In genomic region chr3:21330293-21330692, GRCh38 we compare ENCODE assay signal across 8 cellular contexts.
DNase-seq lines count a peak whose midpoint lies in the region; ATAC-seq and TF ChIP-seq lines count a peak whose summit lies in the region.

No MANE protein-coding gene starts in this region.

- H4K20me1 ChIP-seq in KMS-11 (ENCODE audit: insufficient read depth): no peaks in the 10 kb centered on the region

- H3K79me2 ChIP-seq in KMS-11 (ENCODE audit: insufficient read depth, low read depth): no peaks in the 10 kb centered on the region

- in situ Hi-C loops in GM13977 (cut with MboI; ENCODE audit: low pct_unique_long_range_greater_than_20kb, low sequenced_read_pairs, unreplicated experiment): no loop called here

- H3K4me1 ChIP-seq in KMS-11 (ENCODE audit: low read depth, poor library complexity, severe bottlenecking): peaks cover 9% of the 10 kb centered on the region

- no peak overlapping the region for H3K27ac ChIP-seq in KMS-11

- 0 out of 2 replicates have a peak overlapping the region, but pooled peaks have one; percentile 17 for H3K4me2 ChIP-seq in KMS-11

- TF ChIP-seq CTCF in GM13977 (IDR thresholded peaks at IDR 0.05; ENCODE audit: extremely low read depth, insufficient read depth, missing control alignments) (no peak), KMS-11 (conservative IDR thresholded peaks at IDR 0.05; ENCODE audit: low read depth, low read length) (no peak), fibroblast of the aortic adventitia (IDR thresholded peaks at IDR 0.05; ENCODE audit: insufficient read depth, low read length) (no peak)

- no peaks in the 10 kb centered on the region for H3K36me3 ChIP-seq in KMS-11 (ENCODE audit: insufficient read depth)

- no peak overlapping the region for H3K4me3 ChIP-seq in KMS-11 (IDR thresholded peaks at IDR 0.05; ENCODE audit: insufficient read depth, low read depth, low read length)
- H3K4me3 ChIP-seq in fibroblast of the aortic adventitia (ENCODE audit: low read depth, low read length): peak overlapping the region; percentile 28

- no peak overlapping the region for H2AFZ ChIP-seq in KMS-11 (ENCODE audit: low read depth)

- H3K9ac ChIP-seq in KMS-11: no peak overlapping the region

- no peaks in the 10 kb centered on the region for H3K27me3 ChIP-seq in KMS-11 (ENCODE audit: insufficient read depth, low read depth)

- DNase-seq in GM13977 (ENCODE audit: low spot score): peak; percentile 31
- peak; percentile 31 for DNase-seq in fibroblast of the aortic adventitia (ENCODE audit: low read depth)
- no peak for DNase-seq in H4 (ENCODE audit: low spot score)
- no peak for DNase-seq in stimulated activated CD4-positive, alpha-beta T cell treated with anti-CD3 and anti-CD28 coated beads, Interleukin-2, amount 100 ng/mL, for 24 hours
- no peak for DNase-seq in stimulated activated CD4-positive, alpha-beta T cell treated with anti-CD3 and anti-CD28 coated beads, Interleukin-12 subunit alpha, Interleukin-12 subunit beta, amount 100 ng/mL, for 4 hours
- no peak for DNase-seq in COR-L47 (lab: John Stamatoyannopoulos, UW)

- ATAC-seq in GM21723 (IDR thresholded peaks at IDR 0.05; ENCODE audit: unreplicated experiment): peak; percentile 91

Comparison
In these comparisons a context has a peak if more than half of its experiments do, and no peak if none do; other contexts are left out.
1. DNase-seq: peak in GM13977 (single experiment) and fibroblast of the aortic adventitia (single experiment); none in H4 (single experiment), stimulated activated CD4-positive, alpha-beta T cell treated with anti-CD3 and anti-CD28 coated beads, Interleukin-2, amount 100 ng/mL, for 24 hours (0 of 2), stimulated activated CD4-positive, alpha-beta T cell treated with anti-CD3 and anti-CD28 coated beads, Interleukin-12 subunit alpha, Interleukin-12 subunit beta, amount 100 ng/mL, for 4 hours (single experiment) and COR-L47 (single experiment).